1 cellular context compared by ENCODE assay signal in genomic region chr4:3329887-3330286, GRCh38.
TF ChIP-seq lines count a peak whose summit lies in the region.

No MANE protein-coding gene starts in this region.

TF ChIP-seq in K562, 482 proteins besides CTCF, POLR2A, EP300 and RAD21 (continued from another document):
- TF ChIP-seq, protein P1, sequence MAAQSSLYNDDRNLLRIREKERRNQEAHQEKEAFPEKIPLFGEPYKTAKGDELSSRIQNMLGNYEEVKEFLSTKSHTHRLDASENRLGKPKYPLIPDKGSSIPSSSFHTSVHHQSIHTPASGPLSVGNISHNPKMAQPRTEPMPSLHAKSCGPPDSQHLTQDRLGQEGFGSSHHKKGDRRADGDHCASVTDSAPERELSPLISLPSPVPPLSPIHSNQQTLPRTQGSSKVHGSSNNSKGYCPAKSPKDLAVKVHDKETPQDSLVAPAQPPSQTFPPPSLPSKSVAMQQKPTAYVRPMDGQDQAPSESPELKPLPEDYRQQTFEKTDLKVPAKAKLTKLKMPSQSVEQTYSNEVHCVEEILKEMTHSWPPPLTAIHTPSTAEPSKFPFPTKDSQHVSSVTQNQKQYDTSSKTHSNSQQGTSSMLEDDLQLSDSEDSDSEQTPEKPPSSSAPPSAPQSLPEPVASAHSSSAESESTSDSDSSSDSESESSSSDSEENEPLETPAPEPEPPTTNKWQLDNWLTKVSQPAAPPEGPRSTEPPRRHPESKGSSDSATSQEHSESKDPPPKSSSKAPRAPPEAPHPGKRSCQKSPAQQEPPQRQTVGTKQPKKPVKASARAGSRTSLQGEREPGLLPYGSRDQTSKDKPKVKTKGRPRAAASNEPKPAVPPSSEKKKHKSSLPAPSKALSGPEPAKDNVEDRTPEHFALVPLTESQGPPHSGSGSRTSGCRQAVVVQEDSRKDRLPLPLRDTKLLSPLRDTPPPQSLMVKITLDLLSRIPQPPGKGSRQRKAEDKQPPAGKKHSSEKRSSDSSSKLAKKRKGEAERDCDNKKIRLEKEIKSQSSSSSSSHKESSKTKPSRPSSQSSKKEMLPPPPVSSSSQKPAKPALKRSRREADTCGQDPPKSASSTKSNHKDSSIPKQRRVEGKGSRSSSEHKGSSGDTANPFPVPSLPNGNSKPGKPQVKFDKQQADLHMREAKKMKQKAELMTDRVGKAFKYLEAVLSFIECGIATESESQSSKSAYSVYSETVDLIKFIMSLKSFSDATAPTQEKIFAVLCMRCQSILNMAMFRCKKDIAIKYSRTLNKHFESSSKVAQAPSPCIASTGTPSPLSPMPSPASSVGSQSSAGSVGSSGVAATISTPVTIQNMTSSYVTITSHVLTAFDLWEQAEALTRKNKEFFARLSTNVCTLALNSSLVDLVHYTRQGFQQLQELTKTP (IDR thresholded peaks at IDR 0.05; ENCODE audit: low read depth in 1 of 2, partially characterized antibody in 2 of 2), result no peak
- TF ChIP-seq NCOR1 (IDR thresholded peaks at IDR 0.05), result no peak
- no peak for TF ChIP-seq CAMTA2 (CRISPR knock-in tag; conservative IDR thresholded peaks at IDR 0.05)
- no peak for TF ChIP-seq FOXM1 (IDR thresholded peaks at IDR 0.05; ENCODE audit: low read depth)
- TF ChIP-seq FOXM1 (CRISPR knock-in tag; IDR thresholded peaks at IDR 0.05; ENCODE audit: low read depth), result no peak
- TF ChIP-seq OTX1 (CRISPR knock-in tag; IDR thresholded peaks at IDR 0.05), result no peak
- TF ChIP-seq, protein P2, sequence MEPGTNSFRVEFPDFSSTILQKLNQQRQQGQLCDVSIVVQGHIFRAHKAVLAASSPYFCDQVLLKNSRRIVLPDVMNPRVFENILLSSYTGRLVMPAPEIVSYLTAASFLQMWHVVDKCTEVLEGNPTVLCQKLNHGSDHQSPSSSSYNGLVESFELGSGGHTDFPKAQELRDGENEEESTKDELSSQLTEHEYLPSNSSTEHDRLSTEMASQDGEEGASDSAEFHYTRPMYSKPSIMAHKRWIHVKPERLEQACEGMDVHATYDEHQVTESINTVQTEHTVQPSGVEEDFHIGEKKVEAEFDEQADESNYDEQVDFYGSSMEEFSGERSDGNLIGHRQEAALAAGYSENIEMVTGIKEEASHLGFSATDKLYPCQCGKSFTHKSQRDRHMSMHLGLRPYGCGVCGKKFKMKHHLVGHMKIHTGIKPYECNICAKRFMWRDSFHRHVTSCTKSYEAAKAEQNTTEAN (CRISPR knock-in tag; IDR thresholded peaks at IDR 0.05), result no peak
- no peak for TF ChIP-seq ZNF197 (CRISPR knock-in tag; IDR thresholded peaks at IDR 0.05; ENCODE audit: low read depth)
- no peak for TF ChIP-seq ATF1 (CRISPR knock-in tag; IDR thresholded peaks at IDR 0.05)
- no peak for TF ChIP-seq ATF1 (tag; IDR thresholded peaks at IDR 0.05)
